8 cellular contexts compared by ENCODE assay signal in genomic region chr2:64989982-64990614, GRCh38. TPM values are rescaled to one million over a fixed set of nuclear protein-coding genes. Genes with fewer than 3 reads are reported as not detected.
A peak's percentile ranks its signal among the peaks of the same experiment; 100 is the strongest.
DNase-seq lines count a peak whose midpoint lies in the region; ATAC-seq lines count a peak whose summit lies in the region.

No MANE protein-coding gene starts in this region.

- no peaks in the 10 kb centered on the region for H3K36me3 ChIP-seq in HUES6 (ENCODE audit: control insufficient read depth, insufficient read depth, low read length)
- H3K36me3 ChIP-seq in stomach smooth muscle (ENCODE audit: control insufficient read depth in 2 of 2, insufficient read depth in 2 of 2, low read length in 2 of 2), result no peaks in the 10 kb centered on the region

- peak overlapping the region; percentile 68 for H3K27ac Mint-ChIP-seq in activated naive CD4-positive, alpha-beta T cell treated with anti-CD3 and anti-CD28 coated beads, Interleukin-2, amount 50 U/mL, for 24 hours

- H3K27me3 ChIP-seq in HUES6 (ENCODE audit: control insufficient read depth, insufficient read depth, low read length) (peaks cover 76% of the 10 kb centered on the region), stomach smooth muscle (ENCODE audit: control insufficient read depth in 1 of 2, insufficient read depth in 2 of 2, low read length in 2 of 2) (no peaks in the 10 kb centered on the region)

- H3K9ac ChIP-seq in HUES6 (ENCODE audit: low read length), result peak overlapping the region; percentile 64
- H3K9ac ChIP-seq in stomach smooth muscle (ENCODE audit: low read length in 2 of 2), result peak overlapping the region; percentile 63 to 66

- H3K4me3 ChIP-seq in HUES6 (ENCODE audit: low read depth, low read length) (peak overlapping the region; percentile 82), stomach smooth muscle (ENCODE audit: low read length in 2 of 2) (peak overlapping the region; percentile 75 to 90)

- H3K9me3 ChIP-seq in HUES6 (ENCODE audit: control insufficient read depth, insufficient read depth, low read depth, low read length) (no peaks in the 10 kb centered on the region), stomach smooth muscle (ENCODE audit: control insufficient read depth in 2 of 2, low read length in 2 of 2) (no peaks in the 10 kb centered on the region)

- peak; percentile 57 to 77 (median 71) for DNase-seq in NCI-H1417 (lab: John Stamatoyannopoulos, UW)
- DNase-seq in NCI-H1417 treated with DMSO at 0.1 percent for 48 hours (lab: John Stamatoyannopoulos, UW), result no peak
- peak; percentile 35 for DNase-seq in iPS-NIHi7 (ENCODE audit: extremely low spot score)
- DNase-seq in mucosa of gallbladder (ENCODE audit: low spot score), result no peak

- peaks cover 21% of the 10 kb centered on the region for H3K4me1 Mint-ChIP-seq in activated naive CD4-positive, alpha-beta T cell treated with anti-CD3 and anti-CD28 coated beads, Interleukin-2, amount 50 U/mL, for 24 hours

- ATAC-seq in HG02981 (IDR thresholded peaks at IDR 0.05; ENCODE audit: unreplicated experiment), result no peak

- H3K9me3 Mint-ChIP-seq in activated naive CD4-positive, alpha-beta T cell treated with anti-CD3 and anti-CD28 coated beads, Interleukin-2, amount 50 U/mL, for 24 hours, result no peaks in the 10 kb centered on the region

- peak overlapping the region; percentile 89 for H3K4me3 Mint-ChIP-seq in activated naive CD4-positive, alpha-beta T cell treated with anti-CD3 and anti-CD28 coated beads, Interleukin-2, amount 50 U/mL, for 24 hours

- H3K27ac ChIP-seq in HUES6 (ENCODE audit: low read depth, low read length) (no peak overlapping the region), stomach smooth muscle (ENCODE audit: low read length) (no peak overlapping the region)

- H3K27me3 Mint-ChIP-seq in activated naive CD4-positive, alpha-beta T cell treated with anti-CD3 and anti-CD28 coated beads, Interleukin-2, amount 50 U/mL, for 24 hours, result peaks cover 2% of the 10 kb centered on the region

- H3K36me3 Mint-ChIP-seq in activated naive CD4-positive, alpha-beta T cell treated with anti-CD3 and anti-CD28 coated beads, Interleukin-2, amount 50 U/mL, for 24 hours, result peaks cover 3% of the 10 kb centered on the region

- H3K4me1 ChIP-seq in HUES6 (ENCODE audit: control insufficient read depth, insufficient read depth, low read length) (peaks cover 7% of the 10 kb centered on the region; the same call in 1 of the 2 replicates), stomach smooth muscle (ENCODE audit: control insufficient read depth, insufficient read depth, low read length) (peaks cover 16% of the 10 kb centered on the region)

RNA-seq across cellular contexts. Expression of gene SLC1A4, which starts 0.9 kb away (rescaled TPM):
- total RNA-seq in mucosa of gallbladder, result 14.3 TPM

Comparison
In these comparisons a context has a peak if more than half of its experiments do, and no peak if none do; other contexts are left out.
1. DNase-seq: peak in NCI-H1417 (3 of 3) and iPS-NIHi7 (single experiment); none in NCI-H1417 treated with DMSO at 0.1 percent for 48 hours (single experiment) and mucosa of gallbladder (single experiment).